Comparison of ENCODE assay signal across 1 cellular context in genomic region chr6:122789862-122790739, GRCh38.
TF ChIP-seq lines count a peak whose summit lies in the region.

No MANE protein-coding gene starts in this region.

TF ChIP-seq in HCT116, 20 proteins besides CTCF, POLR2A, EP300 and RAD21 (continued from another document):
- TF ChIP-seq YY1 (IDR thresholded peaks at IDR 0.05; ENCODE audit: extremely low read depth, insufficient replicate concordance, low read depth, low read length) (no peak), SIN3A (IDR thresholded peaks at IDR 0.05; ENCODE audit: low read depth) (no peak), ZBTB33 (IDR thresholded peaks at IDR 0.05; ENCODE audit: extremely low read depth, insufficient replicate concordance, low read length) (no peak), JUND (IDR thresholded peaks at IDR 0.05) (no peak), REST (IDR thresholded peaks at IDR 0.05; ENCODE audit: low read depth) (no peak)
